Comparison of ENCODE assay signal across 21 cellular contexts in the genomic region with DNA sequence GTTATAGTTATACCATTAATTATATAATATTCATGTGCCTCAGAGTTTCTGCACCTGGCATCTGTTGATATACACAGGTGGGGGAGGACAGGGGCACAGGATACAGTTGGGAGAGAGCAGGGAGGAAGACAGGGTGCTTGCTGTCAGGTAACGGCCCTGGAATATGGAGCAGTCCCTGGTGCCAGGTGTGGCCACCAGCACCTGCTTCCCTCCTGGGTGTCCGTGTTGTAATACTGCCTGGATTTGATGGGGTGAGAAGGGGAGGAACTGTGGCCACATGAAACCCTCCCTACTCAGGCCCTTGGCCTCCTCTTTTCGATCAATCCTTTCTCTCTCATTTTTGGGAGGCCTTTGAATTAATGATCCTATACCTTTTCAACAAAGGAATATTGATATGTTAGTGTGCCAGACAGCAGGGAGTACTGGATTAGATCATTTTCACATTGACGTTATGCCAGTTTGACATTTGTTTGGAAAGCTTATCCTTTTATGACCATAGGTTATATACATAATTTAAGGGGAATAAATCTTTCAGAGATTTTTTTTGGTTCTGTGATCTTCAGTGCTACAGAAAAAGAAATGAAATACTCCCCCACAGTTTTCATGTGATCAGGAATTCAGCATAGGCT.
DNase-seq lines count a peak whose midpoint lies in the region; ATAC-seq and TF ChIP-seq lines count a peak whose summit lies in the region.
"Had no signal": no experiment of that assay in that cellular context is flagged by ENCODE, and none has a peak within 500 bp of the region (broad histone marks: within the 10 kb centered on the region; RNA-seq: fewer than 3 reads in every experiment).

No MANE protein-coding gene starts in this region.

- WGBS in smooth muscle cell (ENCODE audit: low lambda C conversion rate), result 90% methylated on average over 4 of the region's 4 CpGs

- TF ChIP-seq CTCF in WTC11 (IDR thresholded peaks at IDR 0.05) (no peak), smooth muscle cell (IDR thresholded peaks at IDR 0.05; ENCODE audit: borderline replicate concordance, insufficient read depth, poor library complexity, severe bottlenecking) (no peak), GM23338 (conservative IDR thresholded peaks at IDR 0.05; ENCODE audit: low read depth in 2 of 2) (no peak)

- CTCF ChIA-PET in WTC11 (lab: Charles Lee), result no interaction called here

- H3K4me1 ChIP-seq in smooth muscle cell (ENCODE audit: low read depth) (peaks cover 17% of the 10 kb centered on the region), GM23338 (ENCODE audit: insufficient read depth) (peaks cover 24% of the 10 kb centered on the region)

- H3K27ac Mint-ChIP-seq in WTC11, result peak overlapping the region; percentile 38; the same call in 1 of the 2 replicates
- no peak overlapping the region for H3K27ac Mint-ChIP-seq in GM23338

- peak; percentile 4 for DNase-seq in DMS 273 (lab: John Stamatoyannopoulos, UW; ENCODE audit: unreplicated experiment)
- no peak for DNase-seq in DMS 273 treated with DMSO at 0.1 percent for 48 hours (lab: John Stamatoyannopoulos, UW)
- peak; percentile 74 for DNase-seq in NCI-H2196 (lab: John Stamatoyannopoulos, UW; ENCODE audit: unreplicated experiment)
- DNase-seq in WTC11 (ENCODE audit: low spot score), result no peak
- DNase-seq in smooth muscle cell (lab: John Stamatoyannopoulos, UW; ENCODE audit: unreplicated experiment), result no peak
- DNase-seq in GM23338 (ENCODE audit: low spot score), result no peak
- DNase-seq in H4 (ENCODE audit: low spot score), result no peak
- no peak for DNase-seq in NCI-H128 (lab: John Stamatoyannopoulos, UW; ENCODE audit: unreplicated experiment)
- DNase-seq: activated effector memory CD4-positive, alpha-beta T cell treated with Interleukin-2 at 50 U/mL for 16 hours; DND-41; hippocampal formation; kidney; mesendoderm; NCI-H1930; stimulated activated naive CD4-positive, alpha-beta T cell treated with Interleukin-2 at 50 U/mL for 16 hours had no signal

- H3K9me2 ChIP-seq in GM23338 (ENCODE audit: insufficient read depth), result no peaks in the 10 kb centered on the region

- no peaks in the 10 kb centered on the region for H3K9me3 ChIP-seq in smooth muscle cell (replicated peaks; ENCODE audit: low read depth)
- H3K9me3 ChIP-seq: SJSA1, tibial nerve had no signal

- ATAC-seq in WTC11 (no peak), GM23338 (no peak; the same call in 2 of the 3 replicates)
- ATAC-seq: activated CD4-positive, CD25-positive, alpha-beta regulatory T cell treated with anti-CD3 and anti-CD28 coated beads, Interleukin-2, amount 50 U/mL, for 24 hours had no signal

- H3K4me1 Mint-ChIP-seq in WTC11 (peaks cover 52% of the 10 kb centered on the region), GM23338 (peaks cover 48% of the 10 kb centered on the region)
- H3K4me1 Mint-ChIP-seq: central memory CD8-positive, alpha-beta T cell had no signal

- peaks cover 28% of the 10 kb centered on the region for H3K36me3 Mint-ChIP-seq in WTC11
- H3K36me3 Mint-ChIP-seq in GM23338 (ENCODE audit: low read depth), result peaks cover 22% of the 10 kb centered on the region

- peaks cover 100% of the 10 kb centered on the region for H3K79me2 ChIP-seq in smooth muscle cell (ENCODE audit: low read depth)
- H3K79me2 ChIP-seq in GM23338 (replicated peaks; ENCODE audit: insufficient read depth), result peaks cover 96% of the 10 kb centered on the region

- no peaks in the 10 kb centered on the region for H3K9me3 Mint-ChIP-seq in WTC11
- H3K9me3 Mint-ChIP-seq in GM23338, result no peaks in the 10 kb centered on the region
- H3K9me3 Mint-ChIP-seq: central memory CD8-positive, alpha-beta T cell had no signal

- H3K9ac ChIP-seq in smooth muscle cell (ENCODE audit: low read depth), result no peak overlapping the region
- H3K9ac ChIP-seq: BLaER1 had no signal

- no peaks in the 10 kb centered on the region for H3K36me3 ChIP-seq in smooth muscle cell (ENCODE audit: low read depth)
- H3K36me3 ChIP-seq in GM23338 (ENCODE audit: insufficient read depth), result peaks cover 21% of the 10 kb centered on the region
- H3K36me3 ChIP-seq: BLaER1 had no signal

- H3K4me3 Mint-ChIP-seq in WTC11, result no peak overlapping the region
- no peak overlapping the region for H3K4me3 Mint-ChIP-seq in GM23338
- H3K4me3 Mint-ChIP-seq: central memory CD8-positive, alpha-beta T cell had no signal

- H2AFZ ChIP-seq in smooth muscle cell (ENCODE audit: low read depth), result no peak overlapping the region
- H2AFZ ChIP-seq in GM23338, result no peak overlapping the region

- peaks cover 41% of the 10 kb centered on the region for H3F3A ChIP-seq in smooth muscle cell (ENCODE audit: low read depth)
- no peaks in the 10 kb centered on the region for H3F3A ChIP-seq in GM23338 (replicated peaks; ENCODE audit: low read depth)

- H3K4me2 ChIP-seq in smooth muscle cell (peak overlapping the region; percentile 56), GM23338 (no peak overlapping the region)
- H3K4me2 ChIP-seq: BLaER1 had no signal

- POLR2A ChIA-PET in WTC11 (lab: Charles Lee), result no interaction called here

- peaks cover 76% of the 10 kb centered on the region for H4K20me1 ChIP-seq in smooth muscle cell (ENCODE audit: low read depth)
- peaks cover 70% of the 10 kb centered on the region for H4K20me1 ChIP-seq in GM23338 (replicated peaks; ENCODE audit: insufficient read depth)
- H4K20me1 ChIP-seq: BLaER1 had no signal

- peak overlapping the region; percentile 72 for H3K27ac ChIP-seq in smooth muscle cell (ENCODE audit: low read depth)
- no peak overlapping the region for H3K27ac ChIP-seq in GM23338 (ENCODE audit: low read depth)
- H3K27ac ChIP-seq: 22Rv1, BLaER1, SJSA1 had no signal

- no peaks in the 10 kb centered on the region for H3K27me3 ChIP-seq in smooth muscle cell (ENCODE audit: low read depth)
- no peaks in the 10 kb centered on the region for H3K27me3 ChIP-seq in GM23338 (ENCODE audit: insufficient read depth)
- H3K27me3 ChIP-seq: BLaER1, SJSA1, tibial nerve had no signal

- H3K4me3 ChIP-seq in smooth muscle cell (no peak overlapping the region), GM23338 (no peak overlapping the region)
- H3K4me3 ChIP-seq: BLaER1, SJSA1, tibial nerve had no signal

- H3K27me3 Mint-ChIP-seq in WTC11 (ENCODE audit: low read depth), result no peaks in the 10 kb centered on the region
- peaks cover 4% of the 10 kb centered on the region for H3K27me3 Mint-ChIP-seq in GM23338 (ENCODE audit: insufficient read depth, low read depth, poor library complexity)

TF ChIP-seq in WTC11, 78 proteins besides CTCF, POLR2A, EP300 and RAD21 (continues in another document):
- TF ChIP-seq NR3C1 (CRISPR knock-in tag; conservative IDR thresholded peaks at IDR 0.05; ENCODE audit: low read depth) (no peak), STAT6 (CRISPR knock-in tag; conservative IDR thresholded peaks at IDR 0.05; ENCODE audit: low read depth) (no peak), ZNF219 (CRISPR knock-in tag; IDR thresholded peaks at IDR 0.05; ENCODE audit: borderline replicate concordance) (no peak)

TF ChIP-seq in GM23338, 12 proteins besides CTCF, POLR2A, EP300 and RAD21 (continues in another document):
- TF ChIP-seq CREB1 (CRISPR knock-in tag; IDR thresholded peaks at IDR 0.05; ENCODE audit: low read depth), result no peak
- TF ChIP-seq STAT1 (IDR thresholded peaks at IDR 0.05; ENCODE audit: unreplicated experiment), result no peak
- no peak for TF ChIP-seq NANOG (IDR thresholded peaks at IDR 0.05; ENCODE audit: borderline replicate concordance)
- no peak for TF ChIP-seq EZH2phosphoT487 (IDR thresholded peaks at IDR 0.05; ENCODE audit: unreplicated experiment)

Comparison
In these comparisons a context has a peak if more than half of its experiments do, and no peak if none do; other contexts are left out.
1. DNase-seq: peak in DMS 273 (single experiment) and NCI-H2196 (single experiment); none in DMS 273 treated with DMSO at 0.1 percent for 48 hours (single experiment), WTC11 (single experiment), smooth muscle cell (single experiment), GM23338 (single experiment), H4 (single experiment) and NCI-H128 (single experiment).